ENCODE assay signal across 18 cellular contexts in genomic region chr11:69057801-69058200, GRCh38. TPM values are rescaled to one million over a fixed set of nuclear protein-coding genes. Genes with fewer than 3 reads are reported as not detected.
"Had no signal": no experiment of that assay in that cellular context is flagged by ENCODE, and none has a peak within 500 bp of the region (broad histone marks: within the 10 kb centered on the region; RNA-seq: fewer than 3 reads in every experiment).

No MANE protein-coding gene starts in this region.

- H3K27me3 Mint-ChIP-seq: effector memory CD8-positive, alpha-beta T cell; natural killer cell treated with Interleukin-12 subunit alpha and Interleukin-12 subunit beta and Interleukin-15 and Interleukin-18, amount 100 ng/mL, for 72 hours had no signal

- H3K4me3 Mint-ChIP-seq: effector memory CD8-positive, alpha-beta T cell; natural killer cell treated with Interleukin-12 subunit alpha and Interleukin-12 subunit beta and Interleukin-15 and Interleukin-18, amount 100 ng/mL, for 72 hours had no signal

- H3K36me3 ChIP-seq: uterus had no signal

- ATAC-seq: effector memory CD8-positive, alpha-beta T cell; left colon; left ventricle myocardium superior; natural killer cell treated with Interleukin-12 subunit alpha and Interleukin-12 subunit beta and Interleukin-15 and Interleukin-18, amount 100 ng/mL, for 72 hours; stimulated activated naive CD8-positive, alpha-beta T cell treated with anti-CD3 and anti-CD28 coated beads, Interleukin-15, Interleukin-2, amounts not matched to agents 100 U/mL and 50 U/mL, for 24 hours had no signal

- H3K36me3 Mint-ChIP-seq: natural killer cell treated with Interleukin-12 subunit alpha and Interleukin-12 subunit beta and Interleukin-15 and Interleukin-18, amount 100 ng/mL, for 72 hours had no signal

- H3K4me1 ChIP-seq: uterus had no signal

- DNase-seq: effector memory CD8-positive, alpha-beta T cell; left colon; left ventricle myocardium superior; mesenchymal stem cell; midbrain; posterior cingulate gyrus; small intestine; stimulated activated CD4-positive, alpha-beta T cell treated with anti-CD3 and anti-CD28 coated beads, Interleukin-12 subunit alpha, Interleukin-12 subunit beta, amount 100 ng/mL, for 4 hours; stimulated activated naive CD8-positive, alpha-beta T cell treated with anti-CD3 and anti-CD28 coated beads, Interleukin-15, Interleukin-2, amounts not matched to agents 100 U/mL and 50 U/mL, for 24 hours; tibial artery; uterus had no signal

- H3K4me3 ChIP-seq: esophagus muscularis mucosa, lung, tibial artery, upper lobe of left lung, uterus had no signal

- H3K9me3 Mint-ChIP-seq: effector memory CD8-positive, alpha-beta T cell; natural killer cell treated with Interleukin-12 subunit alpha and Interleukin-12 subunit beta and Interleukin-15 and Interleukin-18, amount 100 ng/mL, for 72 hours had no signal

- H3K27me3 ChIP-seq: esophagus muscularis mucosa, neutrophil, tibial artery, upper lobe of left lung, uterus had no signal

- FAIRE-seq: small intestine had no signal

- H3K27ac ChIP-seq: epithelial cell of prostate, neutrophil, tibial artery, upper lobe of left lung, uterus had no signal

- H3K9me3 ChIP-seq: esophagus muscularis mucosa, neutrophil, tibial artery, upper lobe of left lung, uterus had no signal

- H3K27ac Mint-ChIP-seq: natural killer cell treated with Interleukin-12 subunit alpha and Interleukin-12 subunit beta and Interleukin-15 and Interleukin-18, amount 100 ng/mL, for 72 hours had no signal

RNA-seq across cellular contexts. Expression of gene MRGPRF, which starts 44.8 kb away (rescaled TPM):
- total RNA-seq: natural killer cell treated with Interleukin-12 subunit alpha and Interleukin-12 subunit beta and Interleukin-15 and Interleukin-18, amount 100 ng/mL, for 72 hours; pulmonary artery endothelial cell had no signal
